27 cellular contexts compared by ENCODE assay signal in genomic region chr7:101866328-101866727, GRCh38.
"Had no signal": no experiment of that assay in that cellular context is flagged by ENCODE, and none has a peak within 500 bp of the region (broad histone marks: within the 10 kb centered on the region; RNA-seq: fewer than 3 reads in every experiment).

No MANE protein-coding gene starts in this region.

- H3K36me3 Mint-ChIP-seq: activated naive CD8-positive, alpha-beta T cell treated with anti-CD3 and anti-CD28 coated beads, Interleukin-2, amount 10 ng/mL, durations not matched to agents 7 days and 5 days had no signal

- H3K27ac ChIP-seq: adrenal gland, coronary artery, SJSA1 had no signal

- FAIRE-seq: bronchial epithelial cell, RCC 7860 had no signal

- H3K27me3 ChIP-seq: adrenal gland, SJSA1 had no signal

- H3K4me3 ChIP-seq: adrenal gland, coronary artery, SJSA1 had no signal

- DNase-seq: activated CD4-positive, alpha-beta memory T cell treated with anti-CD3 and anti-CD28 coated beads for 36 hours; activated CD4-positive, alpha-beta T cell treated with anti-CD3 and anti-CD28 coated beads, Interleukin-2, amount 10 ng/mL, durations not matched to agents 7 days and 5 days; activated CD4-positive, CD25-positive, alpha-beta regulatory T cell; activated CD8-positive, alpha-beta memory T cell treated with anti-CD3 and anti-CD28 coated beads for 24 hours; activated naive CD4-positive, alpha-beta T cell treated with anti-CD3 and anti-CD28 coated beads, Interleukin-2, amount 50 U/mL, for 16 hours; activated naive CD8-positive, alpha-beta T cell treated with anti-CD3 and anti-CD28 coated beads, Interleukin-2, amount 10 ng/mL, durations not matched to agents 7 days and 5 days; activated T-cell treated with anti-CD3 and anti-CD28 coated beads for 4 hours; activated T-cell treated with anti-CD3 and anti-CD28 coated beads, Interleukin-2, amount 50 U/mL, for 72 hours; adrenal gland; anterior cingulate cortex; central memory CD4-positive, alpha-beta T cell; NCI-H1092 treated with DMSO at 0.1 percent for 48 hours; NCI-H1417 treated with DMSO at 0.1 percent for 48 hours; NCI-H1694 treated with DMSO at 0.1 percent for 48 hours; NCI-H2081; NCI-H510A treated with DMSO at 0.1 percent for 48 hours; NCI-H69; NK-92 treated with Interleukin-12 subunit alpha and Interleukin-12 subunit beta, amount 100 ng/mL, for 24 hours; PC-3; SHP77; T-helper 9 cell had no signal

- H3K9me3 Mint-ChIP-seq: activated CD4-positive, alpha-beta memory T cell treated with anti-CD3 and anti-CD28 coated beads for 36 hours; activated CD4-positive, alpha-beta T cell treated with anti-CD3 and anti-CD28 coated beads, Interleukin-2, amount 10 ng/mL, durations not matched to agents 7 days and 5 days; activated naive CD8-positive, alpha-beta T cell treated with anti-CD3 and anti-CD28 coated beads, Interleukin-2, amount 10 ng/mL, durations not matched to agents 7 days and 5 days; activated T-cell treated with anti-CD3 and anti-CD28 coated beads, Interleukin-2, amount 50 U/mL, for 72 hours; T-helper 1 cell treated with Interleukin-12 subunit alpha and Interleukin-12 subunit beta and Interleukin-4 antibody, amounts not matched to agents 30 μg/mL and 1 μg/mL, for 36 hours had no signal

- H3K27me3 Mint-ChIP-seq: activated CD4-positive, alpha-beta memory T cell treated with anti-CD3 and anti-CD28 coated beads for 36 hours; activated CD4-positive, alpha-beta T cell treated with anti-CD3 and anti-CD28 coated beads, Interleukin-2, amount 10 ng/mL, durations not matched to agents 7 days and 5 days; activated naive CD8-positive, alpha-beta T cell treated with anti-CD3 and anti-CD28 coated beads, Interleukin-2, amount 10 ng/mL, durations not matched to agents 7 days and 5 days had no signal

- H3K27ac Mint-ChIP-seq: activated CD4-positive, alpha-beta memory T cell treated with anti-CD3 and anti-CD28 coated beads for 36 hours; activated CD4-positive, alpha-beta T cell treated with anti-CD3 and anti-CD28 coated beads, Interleukin-2, amount 10 ng/mL, durations not matched to agents 7 days and 5 days; activated naive CD8-positive, alpha-beta T cell treated with anti-CD3 and anti-CD28 coated beads, Interleukin-2, amount 10 ng/mL, durations not matched to agents 7 days and 5 days; activated T-cell treated with anti-CD3 and anti-CD28 coated beads, Interleukin-2, amount 50 U/mL, for 72 hours; T-helper 1 cell treated with Interleukin-12 subunit alpha and Interleukin-12 subunit beta and Interleukin-4 antibody, amounts not matched to agents 30 μg/mL and 1 μg/mL, for 36 hours had no signal

- H3K36me3 ChIP-seq: adrenal gland had no signal

- ATAC-seq: activated T-cell treated with anti-CD3 and anti-CD28 coated beads, Interleukin-2, amount 50 U/mL, for 72 hours; PC-3; SK-N-SH treated with all-trans-retinoic acid at 6 μM for 48 hours had no signal

- H3K9me3 ChIP-seq: adrenal gland, SJSA1 had no signal

- H3K4me1 Mint-ChIP-seq: activated CD4-positive, alpha-beta T cell treated with anti-CD3 and anti-CD28 coated beads, Interleukin-2, amount 10 ng/mL, durations not matched to agents 7 days and 5 days had no signal

- H3K4me3 Mint-ChIP-seq: activated CD4-positive, alpha-beta memory T cell treated with anti-CD3 and anti-CD28 coated beads for 36 hours; activated CD4-positive, alpha-beta T cell treated with anti-CD3 and anti-CD28 coated beads, Interleukin-2, amount 10 ng/mL, durations not matched to agents 7 days and 5 days; activated naive CD8-positive, alpha-beta T cell treated with anti-CD3 and anti-CD28 coated beads, Interleukin-2, amount 10 ng/mL, durations not matched to agents 7 days and 5 days; activated T-cell treated with anti-CD3 and anti-CD28 coated beads, Interleukin-2, amount 50 U/mL, for 72 hours; T-helper 1 cell treated with Interleukin-12 subunit alpha and Interleukin-12 subunit beta and Interleukin-4 antibody, amounts not matched to agents 30 μg/mL and 1 μg/mL, for 36 hours had no signal
